In the genomic region with DNA sequence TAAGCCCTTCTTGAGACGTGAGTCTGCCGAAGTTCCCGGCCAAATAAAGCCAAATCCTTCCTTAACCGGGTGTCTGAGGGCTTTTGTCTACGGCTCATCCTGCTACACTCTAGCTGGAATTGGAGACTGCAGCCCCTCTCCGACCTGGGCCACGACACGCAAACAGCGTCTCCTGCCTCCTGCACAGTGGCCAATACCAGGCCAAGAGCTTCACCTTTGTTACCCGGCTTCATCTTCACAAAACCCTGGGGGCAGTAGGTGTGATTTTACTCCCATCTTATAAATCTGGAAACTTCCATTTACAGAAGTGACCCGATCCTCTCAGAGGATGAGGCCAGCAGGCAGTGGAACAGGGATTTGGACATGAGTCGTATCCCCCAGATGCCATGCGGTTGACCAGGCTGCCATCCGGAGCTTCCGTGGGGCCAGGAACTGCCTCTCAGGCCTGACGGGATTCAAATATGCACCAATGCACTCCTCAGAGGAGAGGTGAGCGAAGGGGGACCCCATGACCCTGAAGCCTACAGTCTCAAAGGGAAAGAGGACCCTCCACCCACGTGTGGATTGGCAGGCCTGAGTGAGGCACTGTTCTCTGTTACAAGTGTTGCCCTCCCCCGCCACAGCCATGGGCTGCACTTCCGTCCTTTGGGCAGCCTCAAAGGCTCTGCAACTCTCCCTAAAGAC, we compare ENCODE assay signal across 12 cellular contexts. TPM values are rescaled to one million over a fixed set of nuclear protein-coding genes. Genes with fewer than 3 reads are reported as not detected.
DNase-seq lines count a peak whose midpoint lies in the region; ATAC-seq and TF ChIP-seq lines count a peak whose summit lies in the region.
"Had no signal": no experiment of that assay in that cellular context is flagged by ENCODE, and none has a peak within 500 bp of the region (broad histone marks: within the 10 kb centered on the region; RNA-seq: fewer than 3 reads in every experiment).

No MANE protein-coding gene starts in this region.

- no peaks in the 10 kb centered on the region for H3K4me1 ChIP-seq in mesendoderm (ENCODE audit: control insufficient read depth, low read depth, low read length)
- H3K4me1 ChIP-seq: right lobe of liver had no signal

- no peaks in the 10 kb centered on the region for H3K36me3 Mint-ChIP-seq in activated CD8-positive, alpha-beta T cell treated with anti-CD3 and anti-CD28 coated beads, Interleukin-2, amount 10 ng/mL, durations not matched to agents 7 days and 5 days (ENCODE audit: low read depth)
- H3K36me3 Mint-ChIP-seq in activated CD8-positive, alpha-beta T cell treated with anti-CD3 and anti-CD28 coated beads for 36 hours (ENCODE audit: low read depth): no peaks in the 10 kb centered on the region
- no peaks in the 10 kb centered on the region for H3K36me3 Mint-ChIP-seq in T-helper 17 cell (ENCODE audit: low read depth)
- no peaks in the 10 kb centered on the region for H3K36me3 Mint-ChIP-seq in stimulated activated memory B cell treated with anti-CD40 and anti-IgM and Interleukin-4, amounts not matched to agents 10 μg/mL and 1 μg/mL and 100 μg/mL, for 72 hours

- no peak overlapping the region for H3K9ac ChIP-seq in mesendoderm (ENCODE audit: low read length)

- H3K4me3 Mint-ChIP-seq in activated CD8-positive, alpha-beta T cell treated with anti-CD3 and anti-CD28 coated beads, Interleukin-2, amount 10 ng/mL, durations not matched to agents 7 days and 5 days: no peak overlapping the region
- H3K4me3 Mint-ChIP-seq in activated CD8-positive, alpha-beta T cell treated with anti-CD3 and anti-CD28 coated beads for 36 hours: no peak overlapping the region
- H3K4me3 Mint-ChIP-seq in T-helper 17 cell: no peak overlapping the region
- no peak overlapping the region for H3K4me3 Mint-ChIP-seq in stimulated activated memory B cell treated with anti-CD40 and anti-IgM and Interleukin-4, amounts not matched to agents 10 μg/mL and 1 μg/mL and 100 μg/mL, for 72 hours

- H3K27ac ChIP-seq in mesendoderm (ENCODE audit: low read depth, low read length): no peak overlapping the region
- H3K27ac ChIP-seq: right lobe of liver had no signal

- H3K4ac ChIP-seq in mesendoderm (ENCODE audit: low read depth, low read length): no peak overlapping the region

- peaks cover 53% of the 10 kb centered on the region for H3K4me1 Mint-ChIP-seq in activated CD8-positive, alpha-beta T cell treated with anti-CD3 and anti-CD28 coated beads, Interleukin-2, amount 10 ng/mL, durations not matched to agents 7 days and 5 days (ENCODE audit: low read depth)
- H3K4me1 Mint-ChIP-seq in activated CD8-positive, alpha-beta T cell treated with anti-CD3 and anti-CD28 coated beads for 36 hours (ENCODE audit: low read depth): peaks cover 18% of the 10 kb centered on the region
- peaks cover 25% of the 10 kb centered on the region for H3K4me1 Mint-ChIP-seq in T-helper 17 cell
- peaks cover 35% of the 10 kb centered on the region for H3K4me1 Mint-ChIP-seq in stimulated activated memory B cell treated with anti-CD40 and anti-IgM and Interleukin-4, amounts not matched to agents 10 μg/mL and 1 μg/mL and 100 μg/mL, for 72 hours

- CTCF ChIA-PET in activated CD8-positive, alpha-beta T cell treated with anti-CD3 and anti-CD28 coated beads, Interleukin-2, amount 10 ng/mL, durations not matched to agents 7 days and 5 days (lab: Charles Lee): no interaction called here
- CTCF ChIA-PET in activated CD8-positive, alpha-beta T cell treated with anti-CD3 and anti-CD28 coated beads for 36 hours (lab: Charles Lee): no interaction called here

- peak; percentile 17 for DNase-seq in activated CD8-positive, alpha-beta T cell treated with anti-CD3 and anti-CD28 coated beads, Interleukin-2, amount 10 ng/mL, durations not matched to agents 7 days and 5 days
- no peak for DNase-seq in activated CD8-positive, alpha-beta T cell treated with anti-CD3 and anti-CD28 coated beads for 36 hours
- no peak for DNase-seq in T-helper 17 cell
- no peak for DNase-seq in mesendoderm
- no peak for DNase-seq in activated naive CD4-positive, alpha-beta T cell (lab: John Stamatoyannopoulos, UW)
- DNase-seq in D341Med (ENCODE audit: low spot score): no peak
- DNase-seq: activated CD4-positive, alpha-beta T cell treated with anti-CD3 and anti-CD28 coated beads, Interleukin-2, amount 50 U/mL, for 4 hours; NCI-H1105 treated with DMSO at 0.1 percent for 48 hours; NCI-H526 treated with DMSO at 0.1 percent for 48 hours had no signal

- no peak overlapping the region for H2BK120ac ChIP-seq in mesendoderm (ENCODE audit: low read depth, low read length)

- H2AK5ac ChIP-seq in mesendoderm (ENCODE audit: low read length): no peak overlapping the region

- no peak for ATAC-seq in activated CD8-positive, alpha-beta T cell treated with anti-CD3 and anti-CD28 coated beads, Interleukin-2, amount 10 ng/mL, durations not matched to agents 7 days and 5 days
- no peak for ATAC-seq in activated CD8-positive, alpha-beta T cell treated with anti-CD3 and anti-CD28 coated beads for 36 hours
- ATAC-seq in T-helper 17 cell (no peak), HG02840 (IDR thresholded peaks at IDR 0.05; ENCODE audit: low FRiP score, unreplicated experiment) (no peak)
- no peak for ATAC-seq in stimulated activated memory B cell treated with anti-CD40 and anti-IgM and Interleukin-4, amounts not matched to agents 10 μg/mL and 1 μg/mL and 100 μg/mL, for 72 hours

- no peak overlapping the region for H3K4me3 ChIP-seq in mesendoderm (ENCODE audit: low read length)
- H3K4me3 ChIP-seq: right lobe of liver had no signal

- no peaks in the 10 kb centered on the region for H3K27me3 ChIP-seq in mesendoderm (ENCODE audit: insufficient read depth, low read length, poor library complexity)
- H3K27me3 ChIP-seq: right lobe of liver had no signal

- intact Hi-C loops in activated CD8-positive, alpha-beta T cell treated with anti-CD3 and anti-CD28 coated beads for 36 hours (cut with micrococcal nuclease): no loop called here

- H3K79me1 ChIP-seq in mesendoderm (ENCODE audit: low read length): no peaks in the 10 kb centered on the region

- H3K36me3 ChIP-seq in mesendoderm (ENCODE audit: control insufficient read depth, insufficient read depth, low read length): no peaks in the 10 kb centered on the region
- H3K36me3 ChIP-seq: right lobe of liver had no signal

- peak overlapping the region; percentile 52 for H3K27ac Mint-ChIP-seq in activated CD8-positive, alpha-beta T cell treated with anti-CD3 and anti-CD28 coated beads, Interleukin-2, amount 10 ng/mL, durations not matched to agents 7 days and 5 days
- no peak overlapping the region for H3K27ac Mint-ChIP-seq in activated CD8-positive, alpha-beta T cell treated with anti-CD3 and anti-CD28 coated beads for 36 hours
- peak overlapping the region; percentile 75 for H3K27ac Mint-ChIP-seq in T-helper 17 cell
- H3K27ac Mint-ChIP-seq in stimulated activated memory B cell treated with anti-CD40 and anti-IgM and Interleukin-4, amounts not matched to agents 10 μg/mL and 1 μg/mL and 100 μg/mL, for 72 hours: peak overlapping the region; percentile 84

- no peak for TF ChIP-seq CTCF in activated CD8-positive, alpha-beta T cell treated with anti-CD3 and anti-CD28 coated beads for 36 hours (IDR thresholded peaks at IDR 0.05)

- H4K5ac ChIP-seq in mesendoderm (ENCODE audit: low read length): no peak overlapping the region

- no peaks in the 10 kb centered on the region for H3K9me3 Mint-ChIP-seq in activated CD8-positive, alpha-beta T cell treated with anti-CD3 and anti-CD28 coated beads, Interleukin-2, amount 10 ng/mL, durations not matched to agents 7 days and 5 days (ENCODE audit: insufficient read depth)
- no peaks in the 10 kb centered on the region for H3K9me3 Mint-ChIP-seq in activated CD8-positive, alpha-beta T cell treated with anti-CD3 and anti-CD28 coated beads for 36 hours
- no peaks in the 10 kb centered on the region for H3K9me3 Mint-ChIP-seq in stimulated activated memory B cell treated with anti-CD40 and anti-IgM and Interleukin-4, amounts not matched to agents 10 μg/mL and 1 μg/mL and 100 μg/mL, for 72 hours

- H3K4me2 ChIP-seq in mesendoderm (ENCODE audit: low read length): no peak overlapping the region

- no peaks in the 10 kb centered on the region for H3K79me2 ChIP-seq in mesendoderm (ENCODE audit: control insufficient read depth, insufficient read depth, low read length)

- H3K23ac ChIP-seq in mesendoderm (ENCODE audit: low read length): no peak overlapping the region

- POLR2A ChIA-PET in activated CD8-positive, alpha-beta T cell treated with anti-CD3 and anti-CD28 coated beads, Interleukin-2, amount 10 ng/mL, durations not matched to agents 7 days and 5 days (lab: Charles Lee): no interaction called here
- POLR2A ChIA-PET in activated CD8-positive, alpha-beta T cell treated with anti-CD3 and anti-CD28 coated beads for 36 hours (lab: Charles Lee): no interaction called here

- H3K9me3 ChIP-seq in T-helper 17 cell (ENCODE audit: control insufficient read depth, low read length, poor library complexity, severe bottlenecking): no peaks in the 10 kb centered on the region
- H3K9me3 ChIP-seq: right lobe of liver had no signal

- no peaks in the 10 kb centered on the region for H3K27me3 Mint-ChIP-seq in activated CD8-positive, alpha-beta T cell treated with anti-CD3 and anti-CD28 coated beads, Interleukin-2, amount 10 ng/mL, durations not matched to agents 7 days and 5 days (ENCODE audit: low read depth)
- H3K27me3 Mint-ChIP-seq in activated CD8-positive, alpha-beta T cell treated with anti-CD3 and anti-CD28 coated beads for 36 hours: no peaks in the 10 kb centered on the region
- no peaks in the 10 kb centered on the region for H3K27me3 Mint-ChIP-seq in T-helper 17 cell
- no peaks in the 10 kb centered on the region for H3K27me3 Mint-ChIP-seq in stimulated activated memory B cell treated with anti-CD40 and anti-IgM and Interleukin-4, amounts not matched to agents 10 μg/mL and 1 μg/mL and 100 μg/mL, for 72 hours

- no peak overlapping the region for H3K18ac ChIP-seq in mesendoderm (ENCODE audit: low read length)

- peak overlapping the region; percentile 26 for H3K56ac ChIP-seq in mesendoderm (ENCODE audit: low read length)

- H2BK15ac ChIP-seq in mesendoderm (replicated peaks; ENCODE audit: low read depth): no peak overlapping the region

- no peak overlapping the region for H4K8ac ChIP-seq in mesendoderm (ENCODE audit: low read depth, low read length)

- WGBS in mesendoderm (ENCODE audit: extremely low coverage, insufficient coverage, low lambda C conversion rate): no CpG with 5 or more reads among the region's 20 CpGs

- no peak overlapping the region for H2BK5ac ChIP-seq in mesendoderm (ENCODE audit: low read length)

RNA-seq across cellular contexts. Expression of gene KLF13, which starts 53.2 kb away (rescaled TPM):
- 100 to 1,000 TPM; 214 to 215 TPM for total RNA-seq in activated CD8-positive, alpha-beta T cell treated with anti-CD3 and anti-CD28 coated beads, Interleukin-2, amount 10 ng/mL, durations not matched to agents 7 days and 5 days
- 100 to 1,000 TPM; 163 to 175 TPM for total RNA-seq in activated CD8-positive, alpha-beta T cell treated with anti-CD3 and anti-CD28 coated beads for 36 hours
- 100 to 1,000 TPM; 184 to 226 TPM for total RNA-seq in T-helper 17 cell
- 28.4 TPM for polyA plus RNA-seq in mesendoderm (2013, experiment 1 of 2)
- polyA plus RNA-seq in mesendoderm (2013, experiment 2 of 2): 29.2 TPM
